ENCODE assay signal across 9 cellular contexts in genomic region chr6:140602843-140603242, GRCh38.
"Had no signal": no experiment of that assay in that cellular context is flagged by ENCODE, and none has a peak within 500 bp of the region (broad histone marks: within the 10 kb centered on the region; RNA-seq: fewer than 3 reads in every experiment).

No MANE protein-coding gene starts in this region.

- ATAC-seq: left lobe of liver; natural killer cell treated with Interleukin-12 subunit alpha and Interleukin-12 subunit beta and Interleukin-15 and Interleukin-18, amount 100 ng/mL, for 72 hours; stimulated activated effector memory CD8-positive, alpha-beta T cell treated with anti-CD3 and anti-CD28 coated beads, Interleukin-12 subunit alpha, Interleukin-12 subunit beta, amount 100 ng/mL, for 72 hours had no signal

- DNase-seq: activated CD4-positive, alpha-beta T cell treated with anti-CD3 and anti-CD28 coated beads, Interleukin-2, amount 50 U/mL, for 1 hour; activated naive CD4-positive, alpha-beta T cell treated with anti-CD3 and anti-CD28 coated beads, Interleukin-2, amount 10 ng/mL, durations not matched to agents 7 days and 5 days; amniotic stem cell; endodermal cell; small intestine; T-helper 2 cell had no signal
